In genomic region chr4:880684-881405, GRCh38 we compare ENCODE assay signal across 2 cellular contexts.
TF ChIP-seq lines count a peak whose summit lies in the region.

No MANE protein-coding gene starts in this region.

TF ChIP-seq in GM12878, 131 proteins besides CTCF, POLR2A, EP300 and RAD21:
- no peak for TF ChIP-seq DPF2 (IDR thresholded peaks at IDR 0.05)
- no peak for TF ChIP-seq PBX3 (IDR thresholded peaks at IDR 0.05; ENCODE audit: insufficient replicate concordance, low read depth, low read length)
- TF ChIP-seq CHD4 (IDR thresholded peaks at IDR 0.05) = no peak
- no peak for TF ChIP-seq RELB (IDR thresholded peaks at IDR 0.05; ENCODE audit: low read depth)
- no peak for TF ChIP-seq CREB1 (IDR thresholded peaks at IDR 0.05; ENCODE audit: low read depth)
- TF ChIP-seq ZNF217 (IDR thresholded peaks at IDR 0.05) = no peak
- no peak for TF ChIP-seq TCF3 (IDR thresholded peaks at IDR 0.05; ENCODE audit: borderline replicate concordance, insufficient read depth, low read depth, low read length)
- TF ChIP-seq ASH2L (IDR thresholded peaks at IDR 0.05; ENCODE audit: borderline replicate concordance, low read depth) = no peak
- no peak for TF ChIP-seq RUNX3 (IDR thresholded peaks at IDR 0.05; ENCODE audit: low read length)
- TF ChIP-seq BACH1 (IDR thresholded peaks at IDR 0.05; ENCODE audit: borderline replicate concordance) = no peak
- no peak for TF ChIP-seq NR2F1 (conservative IDR thresholded peaks at IDR 0.05)
- TF ChIP-seq MTA2 (IDR thresholded peaks at IDR 0.05; ENCODE audit: low read depth) = no peak
- TF ChIP-seq KAT2A (conservative IDR thresholded peaks at IDR 0.05; ENCODE audit: control insufficient read depth, low read depth, low read length) = no peak
- TF ChIP-seq NFYA (IDR thresholded peaks at IDR 0.05; ENCODE audit: borderline replicate concordance, low read depth, low read length) = no peak
- no peak for TF ChIP-seq ZNF384 (IDR thresholded peaks at IDR 0.05; ENCODE audit: borderline replicate concordance, low read depth, low read length)
- no peak for TF ChIP-seq SIN3A (IDR thresholded peaks at IDR 0.05; ENCODE audit: low read depth, low read length)
- TF ChIP-seq ZSCAN29 (IDR thresholded peaks at IDR 0.05) = no peak
TF ChIP-seq in GM12878: peak in this region for 0.

TF ChIP-seq in SK-N-SH, 30 proteins besides CTCF, POLR2A, EP300 and RAD21:
- TF ChIP-seq IRF3 (IDR thresholded peaks at IDR 0.05; ENCODE audit: low read depth, low read length) (no peak), USF2 (IDR thresholded peaks at IDR 0.05; ENCODE audit: borderline replicate concordance, low read depth, low read length) (no peak), YY1 (IDR thresholded peaks at IDR 0.05; ENCODE audit: low read depth) (no peak), SMC3 (IDR thresholded peaks at IDR 0.05; ENCODE audit: low read depth, low read length) (no peak), CHD2 (IDR thresholded peaks at IDR 0.05; ENCODE audit: low read length, partially characterized antibody) (no peak), MAX (IDR thresholded peaks at IDR 0.05; ENCODE audit: low read depth) (no peak), RFX5 (IDR thresholded peaks at IDR 0.05; ENCODE audit: low read length) (no peak), ZBTB33 (IDR thresholded peaks at IDR 0.05; ENCODE audit: borderline replicate concordance, low read depth) (no peak), TEAD4 (IDR thresholded peaks at IDR 0.05; ENCODE audit: borderline replicate concordance, insufficient read depth) (no peak), SIN3A (IDR thresholded peaks at IDR 0.05; ENCODE audit: borderline replicate concordance, low read depth, low read length) (no peak), JUND (IDR thresholded peaks at IDR 0.05) (no peak), EZH2phosphoT487 (IDR thresholded peaks at IDR 0.05; ENCODE audit: borderline replicate concordance, low read depth) (no peak), FOSL2 (IDR thresholded peaks at IDR 0.05; ENCODE audit: borderline replicate concordance, low read depth) (no peak), ELF1 (IDR thresholded peaks at IDR 0.05) (no peak), RCOR1 (IDR thresholded peaks at IDR 0.05; ENCODE audit: low read length) (no peak), NRF1 (IDR thresholded peaks at IDR 0.05; ENCODE audit: low read depth, low read length) (no peak), GABPA (IDR thresholded peaks at IDR 0.05; ENCODE audit: low read depth) (no peak)
